In the genomic region with DNA sequence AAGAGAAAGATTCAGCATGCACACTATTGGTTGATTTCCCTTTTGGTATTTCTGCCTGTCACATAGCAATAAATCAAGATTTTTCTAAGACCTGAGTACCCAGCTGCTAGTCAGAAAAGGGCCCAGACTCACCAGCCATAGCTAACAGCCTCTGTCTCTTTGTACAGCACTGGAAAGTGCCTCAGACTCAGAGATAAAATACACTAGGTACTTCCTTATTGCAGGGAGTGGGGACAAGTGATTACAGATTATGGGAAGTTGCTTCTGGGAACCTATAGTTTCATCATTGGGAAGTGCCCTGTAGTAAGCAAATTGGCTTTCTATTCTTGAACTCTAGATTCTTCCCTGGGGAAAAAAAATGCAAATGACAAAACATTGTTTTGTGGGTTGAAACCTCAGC, we compare ENCODE assay signal across 13 cellular contexts. TPM values are rescaled to one million over a fixed set of nuclear protein-coding genes. Genes with fewer than 3 reads are reported as not detected.
A peak's percentile ranks its signal among the peaks of the same experiment; 100 is the strongest.
DNase-seq lines count a peak whose midpoint lies in the region; ATAC-seq, FAIRE-seq and TF ChIP-seq lines count a peak whose summit lies in the region.
"Had no signal": no experiment of that assay in that cellular context is flagged by ENCODE, and none has a peak within 500 bp of the region (broad histone marks: within the 10 kb centered on the region; RNA-seq: fewer than 3 reads in every experiment).

A gene (minus strand): TSS at position 171 of the 400 bp plus-strand sequence. CDS start 32 bp downstream, at position 139.

- no peak for DNase-seq in CD8-positive, alpha-beta memory T cell
- DNase-seq in KG1 (lab: John Stamatoyannopoulos, UW), result peak; percentile 15
- DNase-seq in K562 (ENCODE audit: extremely low read depth in 1 of 4, low spot score in 3 of 4), result no peak
- no peak for DNase-seq in AG08395 (ENCODE audit: low spot score)
- no peak for DNase-seq in DMS79 treated with DMSO at 0.1 percent for 48 hours (lab: John Stamatoyannopoulos, UW)
- DNase-seq in DMS114 treated with DMSO at 0.1 percent for 48 hours (lab: John Stamatoyannopoulos, UW; ENCODE audit: unreplicated experiment), result no peak
- DNase-seq: activated CD4-positive, alpha-beta T cell treated with anti-CD3 and anti-CD28 coated beads, Interleukin-2, amount 50 U/mL, for 4 hours; activated effector memory CD4-positive, alpha-beta T cell treated with Interleukin-2 at 50 U/mL for 16 hours; endodermal cell; kidney; NCI-H2171 had no signal

- no peak for TF ChIP-seq EP300 in K562 (IDR thresholded peaks at IDR 0.05; ENCODE audit: low read length)

- H3K27me3 ChIP-seq in CD8-positive, alpha-beta memory T cell (ENCODE audit: insufficient read depth, low read length, poor library complexity, severe bottlenecking), result no peaks in the 10 kb centered on the region
- H3K27me3 ChIP-seq in K562 (ENCODE audit: control insufficient read depth in 2 of 2, insufficient read depth in 2 of 2, low read length in 2 of 2), result no peaks in the 10 kb centered on the region
- no peaks in the 10 kb centered on the region for H3K27me3 ChIP-seq in neutrophil

- no peak within 1 kb of the TSS for H3K9ac ChIP-seq in K562 (ENCODE audit: insufficient read depth in 1 of 2, low read depth in 2 of 2, low read length in 2 of 2)

- intact Hi-C loops in K562 (cut with micrococcal nuclease), result no loop called here

- no peaks in the 10 kb centered on the region for H3K27me3 Mint-ChIP-seq in CD8-positive, alpha-beta memory T cell

- H3K27ac ChIP-seq in CD8-positive, alpha-beta memory T cell (ENCODE audit: low read depth, low read length), result no peak within 1 kb of the TSS
- H3K27ac ChIP-seq in K562 (ENCODE audit: extremely low read depth, low read depth, low read length) (no peak within 1 kb of the TSS), neutrophil (peak within 1 kb of the TSS; percentile 48)

- CTCF ChIA-PET in CD8-positive, alpha-beta memory T cell (lab: Charles Lee), result no interaction called here
- CTCF ChIA-PET in K562 (lab: Yijun Ruan, JAX; ENCODE audit: low intra/inter-chr PET ratio), result no interaction called here

- peak within 1 kb of the TSS in 7 of 8 donors; percentile 7 to 68 (median 30) for H3K27ac Mint-ChIP-seq in CD8-positive, alpha-beta memory T cell
- H3K27ac Mint-ChIP-seq: endodermal cell had no signal

- TF ChIP-seq POLR2A in K562 (conservative IDR thresholded peaks at IDR 0.05), result no peak

- no TSS peak for BruUV-seq in K562 (replicated peaks; lab: Mats Ljungman, UMichigan)

- H3K4me3 Mint-ChIP-seq in CD8-positive, alpha-beta memory T cell, result no peak within 1 kb of the TSS
- H3K4me3 Mint-ChIP-seq: endodermal cell had no signal

- POLR2A ChIA-PET in CD8-positive, alpha-beta memory T cell (lab: Charles Lee), result no interaction called here
- POLR2A ChIA-PET in K562 (lab: Yijun Ruan, JAX), result no interaction called here

- no peaks in the 10 kb centered on the region for H3K4me1 ChIP-seq in CD8-positive, alpha-beta memory T cell (ENCODE audit: insufficient read depth, low read length)
- H3K4me1 ChIP-seq in K562 (replicated peaks in 1 of 2; ENCODE audit: control insufficient read depth in 2 of 2, insufficient read depth in 2 of 2, low read length in 2 of 2), result no peaks in the 10 kb centered on the region
- peaks cover 19 to 20% of the 10 kb centered on the region in 2 experiments for H3K4me1 ChIP-seq in neutrophil (ENCODE audit: control insufficient read depth in 1 of 2, insufficient read depth in 1 of 2, low read depth in 1 of 2, low read length in 1 of 2)

- H3K79me2 ChIP-seq in K562 (ENCODE audit: control insufficient read depth, insufficient read depth, low read length), result no peaks in the 10 kb centered on the region

- H3K4me2 ChIP-seq in K562 (ENCODE audit: insufficient read depth, low read length), result no peak within 1 kb of the TSS

- H3K4me3 ChIP-seq in CD8-positive, alpha-beta memory T cell (ENCODE audit: low read length), result no peak within 1 kb of the TSS
- H3K4me3 ChIP-seq in K562, result no peak within 1 kb of the TSS
- peak within 1 kb of the TSS in 1 of 2 experiments; percentile 65 for H3K4me3 ChIP-seq in neutrophil (ENCODE audit: low read depth in 1 of 2, low read length in 1 of 2)

- no peak for FAIRE-seq in K562 (lab: Jason Lieb, UNC)
- FAIRE-seq: kidney had no signal

- peaks cover 5 to 39% (median 23%) of the 10 kb centered on the region in 3 donors for H3K36me3 Mint-ChIP-seq in CD8-positive, alpha-beta memory T cell

- no peak for ATAC-seq in K562

- H3K36me3 ChIP-seq in CD8-positive, alpha-beta memory T cell (ENCODE audit: insufficient read depth, low read length), result peaks cover 6% of the 10 kb centered on the region
- no peaks in the 10 kb centered on the region for H3K36me3 ChIP-seq in K562 (ENCODE audit: control insufficient read depth, insufficient read depth, low read length)
- peaks cover 40% of the 10 kb centered on the region for H3K36me3 ChIP-seq in neutrophil

- H3K4me1 Mint-ChIP-seq in CD8-positive, alpha-beta memory T cell, result peaks cover 17 to 33% (median 26%) of the 10 kb centered on the region in 3 donors

- no peak for TF ChIP-seq CTCF in K562 (IDR thresholded peaks at IDR 0.05 in 2 of 3, conservative IDR thresholded peaks at IDR 0.05 in 1 of 3; ENCODE audit: insufficient read depth in 2 of 3, low read depth in 1 of 3, low read length in 3 of 3)
- TF ChIP-seq CTCF in neutrophil (IDR thresholded peaks at IDR 0.05), result no peak

- no peaks in the 10 kb centered on the region for H3K9me3 ChIP-seq in CD8-positive, alpha-beta memory T cell (ENCODE audit: low read length)
- H3K9me3 ChIP-seq in K562 (replicated peaks; ENCODE audit: control insufficient read depth, insufficient read depth, low read depth, low read length) (no peaks in the 10 kb centered on the region; the same call in 1 of the 2 replicates), neutrophil (no peaks in the 10 kb centered on the region)

- no peaks in the 10 kb centered on the region for H3K9me1 ChIP-seq in K562 (ENCODE audit: control insufficient read depth, insufficient read depth, low read length)

- no peaks in the 10 kb centered on the region for H4K20me1 ChIP-seq in K562 (replicated peaks; ENCODE audit: control insufficient read depth, insufficient read depth, low read length)

- no peak for TF ChIP-seq RAD21 in K562 (CRISPR knock-in tag; conservative IDR thresholded peaks at IDR 0.05 in 1 of 2, IDR thresholded peaks at IDR 0.05 in 1 of 2)

- H3K9me3 Mint-ChIP-seq in CD8-positive, alpha-beta memory T cell, result peaks cover 0 to 2% (median 0%) of the 10 kb centered on the region in 5 donors

- in situ Hi-C loops in K562 (cut with MboI), result no loop called here

- no peak within 1 kb of the TSS for H2AFZ ChIP-seq in K562 (ENCODE audit: low read depth, low read length)

TF ChIP-seq in K562, 482 proteins besides CTCF, POLR2A, EP300 and RAD21:
- TF ChIP-seq CEBPG (CRISPR knock-in tag; IDR thresholded peaks at IDR 0.05), result no peak
- peak in 1 of 2 experiments; percentile 73; a peak in 2 of 4 replicates for TF ChIP-seq CEBPG (tag; conservative IDR thresholded peaks at IDR 0.05 in 1 of 2, IDR thresholded peaks at IDR 0.05 in 1 of 2)
- TF ChIP-seq, protein P1, sequence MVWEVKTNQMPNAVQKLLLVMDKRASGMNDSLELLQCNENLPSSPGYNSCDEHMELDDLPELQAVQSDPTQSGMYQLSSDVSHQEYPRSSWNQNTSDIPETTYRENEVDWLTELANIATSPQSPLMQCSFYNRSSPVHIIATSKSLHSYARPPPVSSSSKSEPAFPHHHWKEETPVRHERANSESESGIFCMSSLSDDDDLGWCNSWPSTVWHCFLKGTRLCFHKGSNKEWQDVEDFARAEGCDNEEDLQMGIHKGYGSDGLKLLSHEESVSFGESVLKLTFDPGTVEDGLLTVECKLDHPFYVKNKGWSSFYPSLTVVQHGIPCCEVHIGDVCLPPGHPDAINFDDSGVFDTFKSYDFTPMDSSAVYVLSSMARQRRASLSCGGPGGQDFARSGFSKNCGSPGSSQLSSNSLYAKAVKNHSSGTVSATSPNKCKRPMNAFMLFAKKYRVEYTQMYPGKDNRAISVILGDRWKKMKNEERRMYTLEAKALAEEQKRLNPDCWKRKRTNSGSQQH (CRISPR knock-in tag; IDR thresholded peaks at IDR 0.05), result no peak
- TF ChIP-seq, protein P2, sequence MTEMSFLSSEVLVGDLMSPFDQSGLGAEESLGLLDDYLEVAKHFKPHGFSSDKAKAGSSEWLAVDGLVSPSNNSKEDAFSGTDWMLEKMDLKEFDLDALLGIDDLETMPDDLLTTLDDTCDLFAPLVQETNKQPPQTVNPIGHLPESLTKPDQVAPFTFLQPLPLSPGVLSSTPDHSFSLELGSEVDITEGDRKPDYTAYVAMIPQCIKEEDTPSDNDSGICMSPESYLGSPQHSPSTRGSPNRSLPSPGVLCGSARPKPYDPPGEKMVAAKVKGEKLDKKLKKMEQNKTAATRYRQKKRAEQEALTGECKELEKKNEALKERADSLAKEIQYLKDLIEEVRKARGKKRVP (CRISPR knock-in tag; IDR thresholded peaks at IDR 0.05), result 0 out of 2 replicates have a peak, but pooled peaks have one; percentile 34

RNA-seq across cellular contexts. Expression of the gene that starts here (rescaled TPM):
- total RNA-seq in CD8-positive, alpha-beta memory T cell, result not detected
- not detected for polyA plus RNA-seq in CD8-positive, alpha-beta memory T cell
- total RNA-seq in K562 (2011; cell fraction: chromatin; rRNA removed; ENCODE audit: low replicate concordance), result not detected in 2 replicates
- not detected in 2 replicates for total RNA-seq in K562 (2011; cell fraction: nucleolus; rRNA removed)
- total RNA-seq in K562 (2011; cell fraction: nucleoplasm; rRNA removed), result not detected in 2 replicates
- not detected in 2 replicates for total RNA-seq in K562 (2014; rRNA removed)
- not detected in 2 replicates for total RNA-seq in K562 (2014; rRNA removed; fragmentation: Illumina TruSeq; extraction: Trizol)
- total RNA-seq in K562 (2015; rRNA removed; fragmentation: Illumina TruSeq; extraction: Trizol), result not detected in 2 replicates
- not detected in 2 replicates for total RNA-seq in K562 (2021)
- polyA plus RNA-seq in K562 (2011; rRNA removed), result not detected in 2 replicates
- polyA plus RNA-seq in K562 (2011; cell fraction: cytosol; rRNA removed), result not detected in 2 replicates
- not detected in 2 replicates for polyA plus RNA-seq in K562 (2011; cell fraction: nucleus; rRNA removed)
- polyA plus RNA-seq in K562 (2012), result not detected in 2 replicates
- polyA plus RNA-seq in K562 (2014; fragmentation: Illumina TruSeq; extraction: Trizol), result not detected in 2 replicates
- polyA plus RNA-seq in K562 (2014; fragmentation: Nextera tagmentation; extraction: Ambion mirVana), result not detected
- polyA plus RNA-seq in K562 (2014; rRNA removed), result not detected in 2 replicates
- polyA minus RNA-seq in K562 (2011; rRNA and poly(A)+ RNA removed), result not detected in 2 replicates
- not detected in 2 replicates for polyA minus RNA-seq in K562 (2011; cell fraction: cytosol; rRNA and poly(A)+ RNA removed)
- not detected in 2 replicates for polyA minus RNA-seq in K562 (2011; cell fraction: nucleus; rRNA and poly(A)+ RNA removed)
- total RNA-seq: endodermal cell had no signal
- polyA plus RNA-seq: neural cell had no signal
